6 cellular contexts compared by ENCODE assay signal in genomic region chr19:55485439-55486011, GRCh38. TPM values are rescaled to one million over a fixed set of nuclear protein-coding genes. Genes with fewer than 3 reads are reported as not detected.
A peak's percentile ranks its signal among the peaks of the same experiment; 100 is the strongest.
DNase-seq lines count a peak whose midpoint lies in the region; ATAC-seq, FAIRE-seq and TF ChIP-seq lines count a peak whose summit lies in the region.

No MANE protein-coding gene starts in this region.

- H3K9me3 ChIP-seq in mammary epithelial cell (replicated peaks; ENCODE audit: insufficient read depth, low read length) (no peaks in the 10 kb centered on the region), pancreas (no peaks in the 10 kb centered on the region)

- dilution Hi-C loops in mammary epithelial cell (cut with HindIII; ENCODE audit: low sequenced_read_pairs) = no loop called here

- WGBS in mammary epithelial cell (ENCODE audit: low coverage, missing lambda C conversion rate) = 27% methylated on average over 5 of the region's 18 CpGs
- WGBS in pancreas, 2 donors = 27 to 28% methylated on average over 16 to 18 of the region's 18 CpGs

- H3K4me3 ChIP-seq in Jurkat, Clone E6-1 (ENCODE audit: low read length) = peak overlapping the region; percentile 77
- H3K4me3 ChIP-seq in mammary epithelial cell (replicated peaks in 1 of 3; ENCODE audit: insufficient read depth in 1 of 3, low read depth in 2 of 3, low read length in 3 of 3) = peak overlapping the region; percentile 62 to 81 (median 64)
- H3K4me3 ChIP-seq in pancreas = peak overlapping the region; percentile 48 to 66 (median 51)

- peak in 1 of 4 donors; percentile 3 for ATAC-seq in pancreas

- no TSS peak for BruUV-seq in mammary epithelial cell (replicated peaks; lab: Mats Ljungman, UMichigan)

- peaks cover 15% of the 10 kb centered on the region for H3K4me1 ChIP-seq in mammary epithelial cell (ENCODE audit: insufficient read depth, low read length)
- peaks cover 8 to 9% (median 9%) of the 10 kb centered on the region in 3 donors for H3K4me1 ChIP-seq in pancreas

- DNase-seq in Jurkat, Clone E6-1 (ENCODE audit: low read depth, low spot score) = no peak
- no peak for DNase-seq in mammary epithelial cell
- DNase-seq in pancreas = peak in 2 of 6 donors; percentile 54 to 72
- DNase-seq in NCI-H1930 (lab: John Stamatoyannopoulos, UW) = no peak
- DNase-seq in HuH-7.5 (ENCODE audit: low spot score) = no peak
- DNase-seq in D341Med (ENCODE audit: low spot score) = no peak

- H3K27me3 ChIP-seq in mammary epithelial cell (ENCODE audit: insufficient read depth, low read length) (no peaks in the 10 kb centered on the region), pancreas (peaks cover 0 to under 1% (median 0%) of the 10 kb centered on the region in 4 donors)

- peak overlapping the region; percentile 35 for H3K27ac ChIP-seq in mammary epithelial cell (ENCODE audit: insufficient read depth, low read depth, low read length)
- H3K27ac ChIP-seq in pancreas = peak overlapping the region; percentile 42 to 60 (median 52)

- in situ Hi-C loops in mammary epithelial cell (cut with MboI; ENCODE audit: low sequenced_read_pairs in 2 of 2) = no loop called here

- no peak for TF ChIP-seq CTCF in mammary epithelial cell (conservative IDR thresholded peaks at IDR 0.05 in 1 of 2, IDR thresholded peaks at IDR 0.05 in 1 of 2; ENCODE audit: extremely low read depth in 1 of 2, insufficient read depth in 1 of 2, low read depth in 1 of 2, low read length in 2 of 2)
- no peak for TF ChIP-seq CTCF in pancreas (IDR thresholded peaks at IDR 0.05)

- no peak for FAIRE-seq in pancreas (lab: Jason Lieb, UNC)

- intact Hi-C loops in mammary epithelial cell (cut with micrococcal nuclease) (no loop called here), pancreas (cut with DNase I) (no loop called here)

- peak overlapping the region; percentile 28 for H3K9ac ChIP-seq in mammary epithelial cell (ENCODE audit: insufficient read depth, low read length)

- H3K36me3 ChIP-seq in mammary epithelial cell (ENCODE audit: insufficient read depth, low read length) = no peaks in the 10 kb centered on the region
- H3K36me3 ChIP-seq in pancreas = peaks cover 0 to 6% (median 0%) of the 10 kb centered on the region in 3 donors

- H3K79me2 ChIP-seq in mammary epithelial cell (ENCODE audit: insufficient read depth, low read length) = peaks cover 16% of the 10 kb centered on the region

- CTCF ChIA-PET in mammary epithelial cell (lab: Charles Lee; ENCODE audit: low non-redundant PET) = interaction anchor here (0.6 kb wide), 1 partner anchor 174 kb away, joined by 20 read pairs; no protein-coding TSS in a partner anchor

- H2AFZ ChIP-seq in mammary epithelial cell (ENCODE audit: low read depth, low read length) = peak overlapping the region; percentile 89

- peak overlapping the region; percentile 98 for H3K4me2 ChIP-seq in mammary epithelial cell (ENCODE audit: insufficient read depth, low read depth, low read length)

- H4K20me1 ChIP-seq in mammary epithelial cell (ENCODE audit: insufficient read depth, low read length) = no peaks in the 10 kb centered on the region

RNA-seq across cellular contexts. Expression of gene NAT14, which starts 0.5 kb away (rescaled TPM):
- 38.7 TPM for polyA plus RNA-seq in Jurkat, Clone E6-1 (2012; ENCODE audit: insufficient read depth, insufficient read length)
- total RNA-seq in mammary epithelial cell (10 to 100 TPM in 1 of 2 donors, 1 to 10 TPM in 1; 5.0 to 26.3 TPM), pancreas (10 to 100 TPM in 1 of 6 donors, 1 to 10 TPM in 5; 5.8 to 10.1 (median 7.5) TPM)
- polyA plus RNA-seq in mammary epithelial cell (11.4 TPM), pancreas (10 to 100 TPM; 27.9 to 32.4 TPM)
- 1.4 TPM for polyA minus RNA-seq in mammary epithelial cell

RNA-seq across cellular contexts. Expression of gene SSC5D, which starts 2.7 kb away (rescaled TPM):
- 0.48 TPM for polyA plus RNA-seq in Jurkat, Clone E6-1 (2012; ENCODE audit: insufficient read depth, insufficient read length)
- under 1 TPM; 0.09 to 0.50 TPM for total RNA-seq in mammary epithelial cell
- polyA plus RNA-seq in mammary epithelial cell = not detected
- polyA minus RNA-seq in mammary epithelial cell = not detected
- total RNA-seq in pancreas = 1 to 10 TPM in 4 of 6 donors, under 1 TPM in 2; 0.60 to 5.3 (median 1.4) TPM
- 1 to 10 TPM in 1 of 2 donors, under 1 TPM in 1; 0.77 to 2.1 TPM for polyA plus RNA-seq in pancreas

RNA-seq across cellular contexts. Expression of gene ZNF628, which starts 9.1 kb away (rescaled TPM):
- polyA plus RNA-seq in Jurkat, Clone E6-1 (2012; ENCODE audit: insufficient read depth, insufficient read length) = 3.3 TPM
- 1 to 10 TPM; 2.7 to 10.0 TPM for total RNA-seq in mammary epithelial cell
- 1.7 TPM for polyA plus RNA-seq in mammary epithelial cell
- 0.62 TPM for polyA minus RNA-seq in mammary epithelial cell
- 1 to 10 TPM; 3.4 to 6.2 (median 4.1) TPM for total RNA-seq in pancreas
- polyA plus RNA-seq in pancreas = 1 to 10 TPM; 2.6 to 7.8 TPM

RNA-seq across cellular contexts. Expression of gene C19orf85, which starts 21.0 kb away (rescaled TPM):
- not detected for polyA plus RNA-seq in Jurkat, Clone E6-1 (2012; ENCODE audit: insufficient read depth, insufficient read length)
- not detected for total RNA-seq in mammary epithelial cell
- not detected for polyA plus RNA-seq in mammary epithelial cell
- polyA minus RNA-seq in mammary epithelial cell = not detected
- total RNA-seq in pancreas = not detected
- not detected for polyA plus RNA-seq in pancreas

RNA-seq across cellular contexts. Expression of gene ISOC2, which starts 24.1 kb away (rescaled TPM):
- 62.3 TPM for polyA plus RNA-seq in Jurkat, Clone E6-1 (2012; ENCODE audit: insufficient read depth, insufficient read length)
- 10 to 100 TPM; 38.9 to 65.0 TPM for total RNA-seq in mammary epithelial cell
- polyA plus RNA-seq in mammary epithelial cell = 55.7 TPM
- polyA minus RNA-seq in mammary epithelial cell = 17.0 TPM
- total RNA-seq in pancreas = 10 to 100 TPM; 13.0 to 23.9 (median 20.9) TPM
- polyA plus RNA-seq in pancreas = 10 to 100 TPM; 38.3 to 43.9 TPM
